Comparison of ENCODE assay signal across 13 cellular contexts in genomic region chr9:128304151-128304970, GRCh38. TPM values are rescaled to one million over a fixed set of nuclear protein-coding genes. Genes with fewer than 3 reads are reported as not detected.
DNase-seq lines count a peak whose midpoint lies in the region; TF ChIP-seq lines count a peak whose summit lies in the region.
"Had no signal": no experiment of that assay in that cellular context is flagged by ENCODE, and none has a peak within 500 bp of the region (broad histone marks: within the 10 kb centered on the region; RNA-seq: fewer than 3 reads in every experiment).

No MANE protein-coding gene starts in this region.

- no peak overlapping the region for H2BK5ac ChIP-seq in mesenchymal stem cell (ENCODE audit: low read depth, low read length, poor library complexity, severe bottlenecking)

- H2AFZ ChIP-seq in mesenchymal stem cell (ENCODE audit: low read depth, low read length) = no peak overlapping the region

- H3K36me3 ChIP-seq in SK-N-MC (ENCODE audit: insufficient read depth, low read length) (peaks cover 7% of the 10 kb centered on the region; the same call in 1 of the 2 replicates), mesenchymal stem cell (ENCODE audit: control insufficient read depth in 1 of 2, insufficient read depth in 2 of 2, low read depth in 1 of 2, low read length in 2 of 2) (peaks cover 8 to 10% of the 10 kb centered on the region in 2 experiments)

- CTCF ChIA-PET in Calu3 (lab: Charles Lee) = interaction anchor here (0.6 kb wide), 1 partner anchor 17 kb away, joined by 5 read pairs; no protein-coding TSS in a partner anchor

- H3K4me1 Mint-ChIP-seq in Calu3 (ENCODE audit: low read depth, unreplicated experiment) = no peaks in the 10 kb centered on the region
- no peaks in the 10 kb centered on the region for H3K4me1 Mint-ChIP-seq in activated T-helper 1 cell treated with anti-CD3 and anti-CD28 coated beads, Interleukin-12 subunit alpha, Interleukin-12 subunit beta, Interleukin-2, Interleukin-4 antibody, amounts not matched to agents 30 ng/mL and 10 ng/mL and 1 ng/mL, durations not matched to agents 14 hours and 24 hours and 36 hours (ENCODE audit: low read depth)
- H3K4me1 Mint-ChIP-seq: memory B cell had no signal

- no peak for TF ChIP-seq CTCF in Calu3 (IDR thresholded peaks at IDR 0.05; ENCODE audit: unreplicated experiment)

- H3K9me3 Mint-ChIP-seq in Calu3 (ENCODE audit: low read depth, unreplicated experiment) = no peaks in the 10 kb centered on the region
- H3K9me3 Mint-ChIP-seq in activated T-helper 1 cell treated with anti-CD3 and anti-CD28 coated beads, Interleukin-12 subunit alpha, Interleukin-12 subunit beta, Interleukin-2, Interleukin-4 antibody, amounts not matched to agents 30 ng/mL and 10 ng/mL and 1 ng/mL, durations not matched to agents 14 hours and 24 hours and 36 hours = no peaks in the 10 kb centered on the region
- H3K9me3 Mint-ChIP-seq: activated T-cell treated with anti-CD3 and anti-CD28 coated beads, Interleukin-2, amount 50 U/mL, for 24 hours; dendritic cell treated with granulocyte-macrophage colony-stimulating factor and Interleukin-4, amounts not matched to agents 40 ng/mL and 50 ng/mL, for 4 days; memory B cell had no signal

- H3K18ac ChIP-seq in mesenchymal stem cell (ENCODE audit: low read depth in 1 of 2, low read length in 2 of 2) = no peak overlapping the region

- no peaks in the 10 kb centered on the region for H3K9me3 ChIP-seq in SK-N-MC (ENCODE audit: low read depth, low read length)
- no peaks in the 10 kb centered on the region for H3K9me3 ChIP-seq in mesenchymal stem cell (ENCODE audit: control insufficient read depth, low read length)

- H3K27me3 ChIP-seq in mesenchymal stem cell (ENCODE audit: control insufficient read depth in 1 of 2, insufficient read depth in 1 of 2, low read length in 2 of 2) = no peaks in the 10 kb centered on the region

- H3K27ac ChIP-seq in SK-N-MC = 0 out of 2 replicates have a peak overlapping the region, but pooled peaks have one; percentile 13
- H3K27ac ChIP-seq in mesenchymal stem cell (ENCODE audit: low read length, poor library complexity, severe bottlenecking) = no peak overlapping the region

- peak overlapping the region; percentile 77 for H2AK5ac ChIP-seq in mesenchymal stem cell (ENCODE audit: low read length, severe bottlenecking)

- WGBS in mesenchymal stem cell = 96% methylated on average over 6 of the region's 9 CpGs

- peaks cover 6% of the 10 kb centered on the region for H3K4me1 ChIP-seq in mesenchymal stem cell (ENCODE audit: control insufficient read depth, insufficient read depth, low read depth, low read length)

- peak overlapping the region; percentile 42 for H3K27ac Mint-ChIP-seq in Calu3 (ENCODE audit: unreplicated experiment)
- H3K27ac Mint-ChIP-seq in activated T-helper 1 cell treated with anti-CD3 and anti-CD28 coated beads, Interleukin-12 subunit alpha, Interleukin-12 subunit beta, Interleukin-2, Interleukin-4 antibody, amounts not matched to agents 30 ng/mL and 10 ng/mL and 1 ng/mL, durations not matched to agents 14 hours and 24 hours and 36 hours = no peak overlapping the region
- H3K27ac Mint-ChIP-seq: activated T-cell treated with anti-CD3 and anti-CD28 coated beads, Interleukin-2, amount 50 U/mL, for 24 hours; dendritic cell treated with granulocyte-macrophage colony-stimulating factor and Interleukin-4, amounts not matched to agents 40 ng/mL and 50 ng/mL, for 4 days; memory B cell had no signal

- H3K9ac ChIP-seq in SK-N-MC (ENCODE audit: insufficient read length) (no peak overlapping the region), mesenchymal stem cell (ENCODE audit: low read length) (peak overlapping the region; percentile 57)

- intact Hi-C loops in Calu3 (cut with micrococcal nuclease; ENCODE audit: unreplicated experiment) = loop anchor here (10.0 kb wide), 1 partner anchor 250 kb away; the partner anchor contains the start of gene SPTAN1
- intact Hi-C loops in activated T-helper 1 cell treated with anti-CD3 and anti-CD28 coated beads, Interleukin-12 subunit alpha, Interleukin-12 subunit beta, Interleukin-2, Interleukin-4 antibody, amounts not matched to agents 30 ng/mL and 10 ng/mL and 1 ng/mL, durations not matched to agents 14 hours and 24 hours and 36 hours (cut with micrococcal nuclease) = no loop called here

- no peak overlapping the region for H3K14ac ChIP-seq in mesenchymal stem cell (ENCODE audit: low read length in 2 of 2)

- no peaks in the 10 kb centered on the region for H3K79me1 ChIP-seq in mesenchymal stem cell (replicated peaks; ENCODE audit: low read length, poor library complexity, severe bottlenecking)

- H3K27me3 Mint-ChIP-seq in Calu3 (ENCODE audit: unreplicated experiment) = no peaks in the 10 kb centered on the region
- H3K27me3 Mint-ChIP-seq in activated T-helper 1 cell treated with anti-CD3 and anti-CD28 coated beads, Interleukin-12 subunit alpha, Interleukin-12 subunit beta, Interleukin-2, Interleukin-4 antibody, amounts not matched to agents 30 ng/mL and 10 ng/mL and 1 ng/mL, durations not matched to agents 14 hours and 24 hours and 36 hours (ENCODE audit: insufficient read depth) = no peaks in the 10 kb centered on the region
- H3K27me3 Mint-ChIP-seq: activated T-cell treated with anti-CD3 and anti-CD28 coated beads, Interleukin-2, amount 50 U/mL, for 24 hours; dendritic cell treated with granulocyte-macrophage colony-stimulating factor and Interleukin-4, amounts not matched to agents 40 ng/mL and 50 ng/mL, for 4 days; memory B cell had no signal

- H3K4ac ChIP-seq in mesenchymal stem cell (ENCODE audit: low read depth in 1 of 2, low read length in 2 of 2) = peak overlapping the region in 1 of 2 experiments; percentile 8

- H4K91ac ChIP-seq in mesenchymal stem cell (ENCODE audit: low read length) = peak overlapping the region; percentile 37

- DNase-seq in Calu3 (no peak), SK-N-MC (ENCODE audit: low read depth, low spot score) (no peak), mesenchymal stem cell (no peak), H4 (ENCODE audit: low spot score) (no peak)
- DNase-seq in activated T-helper 1 cell treated with anti-CD3 and anti-CD28 coated beads, Interleukin-12 subunit alpha, Interleukin-12 subunit beta, Interleukin-2, Interleukin-4 antibody, amounts not matched to agents 30 ng/mL and 10 ng/mL and 1 ng/mL, durations not matched to agents 14 hours and 24 hours and 36 hours (ENCODE audit: low spot score) = no peak
- DNase-seq: activated T-cell treated with anti-CD3 and anti-CD28 coated beads, Interleukin-2, amount 50 U/mL, for 24 hours; amygdala; GOT3; NCI-H1105 treated with DMSO at 0.1 percent for 48 hours; substantia nigra; SW 1271 had no signal

- no TSS peak for BruUV-seq in Calu3 (replicated peaks; lab: Mats Ljungman, UMichigan)

- H2BK15ac ChIP-seq in mesenchymal stem cell (ENCODE audit: low read depth, poor library complexity, severe bottlenecking) = no peak overlapping the region

- no peak overlapping the region for H3K23ac ChIP-seq in mesenchymal stem cell (ENCODE audit: low read length in 2 of 2)

- no peak overlapping the region for H4K8ac ChIP-seq in mesenchymal stem cell (ENCODE audit: low read length)

- no peak overlapping the region for H3K4me3 ChIP-seq in SK-N-MC
- H3K4me3 ChIP-seq in mesenchymal stem cell (ENCODE audit: insufficient read depth in 1 of 2, low read depth in 1 of 2, low read length in 2 of 2) = no peak overlapping the region

- no peak overlapping the region for H3K4me3 Mint-ChIP-seq in Calu3 (ENCODE audit: low read depth, unreplicated experiment)
- no peak overlapping the region for H3K4me3 Mint-ChIP-seq in activated T-helper 1 cell treated with anti-CD3 and anti-CD28 coated beads, Interleukin-12 subunit alpha, Interleukin-12 subunit beta, Interleukin-2, Interleukin-4 antibody, amounts not matched to agents 30 ng/mL and 10 ng/mL and 1 ng/mL, durations not matched to agents 14 hours and 24 hours and 36 hours
- H3K4me3 Mint-ChIP-seq: activated T-cell treated with anti-CD3 and anti-CD28 coated beads, Interleukin-2, amount 50 U/mL, for 24 hours; dendritic cell treated with granulocyte-macrophage colony-stimulating factor and Interleukin-4, amounts not matched to agents 40 ng/mL and 50 ng/mL, for 4 days; memory B cell had no signal

- H3K4me2 ChIP-seq in mesenchymal stem cell (ENCODE audit: low read length, poor library complexity, severe bottlenecking) = no peak overlapping the region

- no peak overlapping the region for H2BK12ac ChIP-seq in mesenchymal stem cell (ENCODE audit: low read length in 2 of 2)

- H2BK120ac ChIP-seq in mesenchymal stem cell (ENCODE audit: low read depth, low read length) = no peak overlapping the region

- H3K36me3 Mint-ChIP-seq in Calu3 (ENCODE audit: insufficient read depth, unreplicated experiment) = peaks cover 20% of the 10 kb centered on the region
- peaks cover 4% of the 10 kb centered on the region for H3K36me3 Mint-ChIP-seq in activated T-helper 1 cell treated with anti-CD3 and anti-CD28 coated beads, Interleukin-12 subunit alpha, Interleukin-12 subunit beta, Interleukin-2, Interleukin-4 antibody, amounts not matched to agents 30 ng/mL and 10 ng/mL and 1 ng/mL, durations not matched to agents 14 hours and 24 hours and 36 hours (ENCODE audit: low read depth)

RNA-seq across cellular contexts. Expression of gene TRUB2, which starts 17.9 kb away (rescaled TPM):
- 22.5 and 25.9 TPM in 2 replicates for total RNA-seq in Calu3 (2022)
- 17.2 TPM for polyA plus RNA-seq in mesenchymal stem cell (2013, experiment 1 of 2)
- 15.7 TPM for polyA plus RNA-seq in mesenchymal stem cell (2013, experiment 2 of 2)
- 41.8 and 44.0 TPM in 2 replicates for total RNA-seq in activated T-helper 1 cell treated with anti-CD3 and anti-CD28 coated beads, Interleukin-12 subunit alpha, Interleukin-12 subunit beta, Interleukin-2, Interleukin-4 antibody, amounts not matched to agents 30 ng/mL and 10 ng/mL and 1 ng/mL, durations not matched to agents 14 hours and 24 hours and 36 hours
- 13.8 and 15.6 TPM in 2 replicates for total RNA-seq in H4 (2014; rRNA removed; shearing (Covaris generic))

RNA-seq across cellular contexts. Expression of gene COQ4, which starts 18.3 kb away (rescaled TPM):
- 34.0 and 37.3 TPM in 2 replicates for total RNA-seq in Calu3 (2022)
- 41.5 TPM for polyA plus RNA-seq in mesenchymal stem cell (2013, experiment 1 of 2)
- 41.8 TPM for polyA plus RNA-seq in mesenchymal stem cell (2013, experiment 2 of 2)
- 59.0 and 59.5 TPM in 2 replicates for total RNA-seq in activated T-helper 1 cell treated with anti-CD3 and anti-CD28 coated beads, Interleukin-12 subunit alpha, Interleukin-12 subunit beta, Interleukin-2, Interleukin-4 antibody, amounts not matched to agents 30 ng/mL and 10 ng/mL and 1 ng/mL, durations not matched to agents 14 hours and 24 hours and 36 hours
- 39.6 and 46.3 TPM in 2 replicates for total RNA-seq in H4 (2014; rRNA removed; shearing (Covaris generic))

RNA-seq across cellular contexts. Expression of gene SWI5, which starts 28.3 kb away (rescaled TPM):
- 9.6 and 9.7 TPM in 2 replicates for total RNA-seq in Calu3 (2022)
- polyA plus RNA-seq in mesenchymal stem cell (2013, experiment 1 of 2) = 35.0 TPM
- 33.3 TPM for polyA plus RNA-seq in mesenchymal stem cell (2013, experiment 2 of 2)
- 10.4 and 13.3 TPM in 2 replicates for total RNA-seq in activated T-helper 1 cell treated with anti-CD3 and anti-CD28 coated beads, Interleukin-12 subunit alpha, Interleukin-12 subunit beta, Interleukin-2, Interleukin-4 antibody, amounts not matched to agents 30 ng/mL and 10 ng/mL and 1 ng/mL, durations not matched to agents 14 hours and 24 hours and 36 hours
- 59.5 and 66.7 TPM in 2 replicates for total RNA-seq in H4 (2014; rRNA removed; shearing (Covaris generic))

RNA-seq across cellular contexts. Expression of gene GOLGA2, which starts 28.6 kb away (rescaled TPM):
- 69.6 and 77.2 TPM in 2 replicates for total RNA-seq in Calu3 (2022)
- polyA plus RNA-seq in mesenchymal stem cell (2013, experiment 1 of 2) = 109 TPM
- polyA plus RNA-seq in mesenchymal stem cell (2013, experiment 2 of 2) = 102 TPM
- 52.3 and 53.0 TPM in 2 replicates for total RNA-seq in activated T-helper 1 cell treated with anti-CD3 and anti-CD28 coated beads, Interleukin-12 subunit alpha, Interleukin-12 subunit beta, Interleukin-2, Interleukin-4 antibody, amounts not matched to agents 30 ng/mL and 10 ng/mL and 1 ng/mL, durations not matched to agents 14 hours and 24 hours and 36 hours
- total RNA-seq in H4 (2014; rRNA removed; shearing (Covaris generic)) = 40.3 and 56.0 TPM in 2 replicates

RNA-seq across cellular contexts. Expression of gene SLC27A4, which starts 36.0 kb away (rescaled TPM):
- total RNA-seq in Calu3 (2022) = 13.8 and 15.3 TPM in 2 replicates
- 18.4 TPM for polyA plus RNA-seq in mesenchymal stem cell (2013, experiment 1 of 2)
- polyA plus RNA-seq in mesenchymal stem cell (2013, experiment 2 of 2) = 18.7 TPM
- 41.8 and 43.2 TPM in 2 replicates for total RNA-seq in activated T-helper 1 cell treated with anti-CD3 and anti-CD28 coated beads, Interleukin-12 subunit alpha, Interleukin-12 subunit beta, Interleukin-2, Interleukin-4 antibody, amounts not matched to agents 30 ng/mL and 10 ng/mL and 1 ng/mL, durations not matched to agents 14 hours and 24 hours and 36 hours
- 15.1 and 21.9 TPM in 2 replicates for total RNA-seq in H4 (2014; rRNA removed; shearing (Covaris generic))
